In the genomic region with DNA sequence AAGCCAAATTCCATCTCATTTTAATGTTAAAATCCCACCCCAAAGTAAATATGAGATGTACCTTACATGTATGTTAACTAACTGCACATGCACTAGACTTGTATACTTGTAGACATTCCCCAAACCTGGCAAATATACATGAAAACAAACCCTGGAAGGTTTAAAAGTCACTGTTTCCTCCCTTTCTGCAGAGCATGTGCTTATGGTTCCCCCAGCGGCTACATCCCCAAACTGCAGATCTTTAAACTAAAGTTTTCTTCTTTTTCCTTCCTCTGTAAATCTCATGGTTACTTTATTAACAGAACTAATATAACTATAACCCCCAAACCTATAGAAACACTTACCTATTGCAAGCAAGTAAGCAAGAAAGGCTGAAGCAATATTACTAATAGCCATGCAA, we compare ENCODE assay signal across 11 cellular contexts.
DNase-seq lines count a peak whose midpoint lies in the region; TF ChIP-seq lines count a peak whose summit lies in the region.
"Had no signal": no experiment of that assay in that cellular context is flagged by ENCODE, and none has a peak within 500 bp of the region (broad histone marks: within the 10 kb centered on the region; RNA-seq: fewer than 3 reads in every experiment).

No MANE protein-coding gene starts in this region.

- POLR2A ChIA-PET in activated CD4-positive, alpha-beta T cell treated with anti-CD3 and anti-CD28 coated beads, Interleukin-2, amount 10 ng/mL, durations not matched to agents 7 days and 5 days (lab: Charles Lee): no interaction called here

- H3K4me3 ChIP-seq in astrocyte of the cerebellum (ENCODE audit: low read depth, low read length): no peak overlapping the region
- no peak overlapping the region for H3K4me3 ChIP-seq in mesendoderm (ENCODE audit: low read length)
- H3K4me3 ChIP-seq: colonic mucosa, spleen had no signal

- no peaks in the 10 kb centered on the region for H3K36me3 ChIP-seq in mesendoderm (ENCODE audit: control insufficient read depth, insufficient read depth, low read length)
- H3K36me3 ChIP-seq: colonic mucosa, spleen had no signal

- no peak overlapping the region for H3K4me2 ChIP-seq in mesendoderm (ENCODE audit: low read length)

- no CpG with 5 or more reads among the region's 1 CpG for WGBS in mesendoderm (ENCODE audit: extremely low coverage, insufficient coverage, low lambda C conversion rate)

- H3K27me3 Mint-ChIP-seq in activated CD4-positive, alpha-beta T cell treated with anti-CD3 and anti-CD28 coated beads, Interleukin-2, amount 10 ng/mL, durations not matched to agents 7 days and 5 days: no peaks in the 10 kb centered on the region

- no peak overlapping the region for H3K9ac ChIP-seq in mesendoderm (ENCODE audit: low read length)

- TF ChIP-seq CTCF in GM10266 (IDR thresholded peaks at IDR 0.05; ENCODE audit: control insufficient read depth, insufficient read depth, low read depth, missing control alignments) (peak; percentile 24), astrocyte of the cerebellum (IDR thresholded peaks at IDR 0.05; ENCODE audit: low read depth, low read length, missing control alignments) (peak; percentile 54)

- H3K79me2 ChIP-seq in mesendoderm (ENCODE audit: control insufficient read depth, insufficient read depth, low read length): no peaks in the 10 kb centered on the region

- H3K4ac ChIP-seq in mesendoderm (ENCODE audit: low read depth, low read length): no peak overlapping the region

- no peak overlapping the region for H3K56ac ChIP-seq in mesendoderm (ENCODE audit: low read length)

- H3K4me1 ChIP-seq in mesendoderm (ENCODE audit: control insufficient read depth, low read depth, low read length): no peaks in the 10 kb centered on the region
- H3K4me1 ChIP-seq: colonic mucosa, spleen had no signal

- H2BK120ac ChIP-seq in mesendoderm (ENCODE audit: low read depth, low read length): no peak overlapping the region

- no peaks in the 10 kb centered on the region for H3K79me1 ChIP-seq in mesendoderm (ENCODE audit: low read length)

- no peaks in the 10 kb centered on the region for H3K4me1 Mint-ChIP-seq in activated CD4-positive, alpha-beta T cell treated with anti-CD3 and anti-CD28 coated beads, Interleukin-2, amount 10 ng/mL, durations not matched to agents 7 days and 5 days

- H3K27me3 ChIP-seq in mesendoderm (ENCODE audit: insufficient read depth, low read length, poor library complexity): no peaks in the 10 kb centered on the region
- H3K27me3 ChIP-seq: colonic mucosa, spleen had no signal

- no peak overlapping the region for H3K4me3 Mint-ChIP-seq in activated CD4-positive, alpha-beta T cell treated with anti-CD3 and anti-CD28 coated beads, Interleukin-2, amount 10 ng/mL, durations not matched to agents 7 days and 5 days

- H4K8ac ChIP-seq in mesendoderm (ENCODE audit: low read depth, low read length): no peak overlapping the region

- in situ Hi-C loops in astrocyte of the cerebellum (cut with HindIII; ENCODE audit: low sequenced_read_pairs): no loop called here

- H2AK5ac ChIP-seq in mesendoderm (ENCODE audit: low read length): no peak overlapping the region

- no peak for DNase-seq in GM10266 (ENCODE audit: extremely low spot score)
- DNase-seq in HPDE6-E6E7 (ENCODE audit: extremely low spot score): peak; percentile 12
- no peak for DNase-seq in astrocyte of the cerebellum (ENCODE audit: low read depth)
- DNase-seq in mesendoderm: peak; percentile 33
- DNase-seq in D341Med (ENCODE audit: low spot score): no peak
- DNase-seq in NCI-H510A (lab: John Stamatoyannopoulos, UW): no peak
- no peak for DNase-seq in SW480 (ENCODE audit: low spot score)
- no peak for DNase-seq in activated CD4-positive, alpha-beta T cell treated with anti-CD3 and anti-CD28 coated beads, Interleukin-2, amount 10 ng/mL, durations not matched to agents 7 days and 5 days
- DNase-seq: colonic mucosa, HCEC 1CT, spleen had no signal

- no peak overlapping the region for H2BK15ac ChIP-seq in mesendoderm (replicated peaks; ENCODE audit: low read depth)

- no peak overlapping the region for H3K23ac ChIP-seq in mesendoderm (ENCODE audit: low read length)

- H3K36me3 Mint-ChIP-seq in activated CD4-positive, alpha-beta T cell treated with anti-CD3 and anti-CD28 coated beads, Interleukin-2, amount 10 ng/mL, durations not matched to agents 7 days and 5 days (ENCODE audit: low read depth): no peaks in the 10 kb centered on the region

- no peak overlapping the region for H2BK5ac ChIP-seq in mesendoderm (ENCODE audit: low read length)

- no peak overlapping the region for H4K5ac ChIP-seq in mesendoderm (ENCODE audit: low read length)

- CTCF ChIA-PET in activated CD4-positive, alpha-beta T cell treated with anti-CD3 and anti-CD28 coated beads, Interleukin-2, amount 10 ng/mL, durations not matched to agents 7 days and 5 days (lab: Charles Lee): no interaction called here

- no peaks in the 10 kb centered on the region for H3K9me3 Mint-ChIP-seq in activated CD4-positive, alpha-beta T cell treated with anti-CD3 and anti-CD28 coated beads, Interleukin-2, amount 10 ng/mL, durations not matched to agents 7 days and 5 days

- no peak overlapping the region for H3K27ac Mint-ChIP-seq in activated CD4-positive, alpha-beta T cell treated with anti-CD3 and anti-CD28 coated beads, Interleukin-2, amount 10 ng/mL, durations not matched to agents 7 days and 5 days

- H3K18ac ChIP-seq in mesendoderm (ENCODE audit: low read length): no peak overlapping the region

- H3K27ac ChIP-seq in mesendoderm (ENCODE audit: low read depth, low read length): no peak overlapping the region
- H3K27ac ChIP-seq: colonic mucosa, spleen had no signal

Comparison
In these comparisons a context has a peak if more than half of its experiments do, and no peak if none do; other contexts are left out.
1. DNase-seq: peak in HPDE6-E6E7 (single experiment) and mesendoderm (single experiment); none in GM10266 (single experiment), astrocyte of the cerebellum (single experiment), D341Med (single experiment), NCI-H510A (single experiment), SW480 (single experiment) and activated CD4-positive, alpha-beta T cell treated with anti-CD3 and anti-CD28 coated beads, Interleukin-2, amount 10 ng/mL, durations not matched to agents 7 days and 5 days (single experiment).